In the genomic region with DNA sequence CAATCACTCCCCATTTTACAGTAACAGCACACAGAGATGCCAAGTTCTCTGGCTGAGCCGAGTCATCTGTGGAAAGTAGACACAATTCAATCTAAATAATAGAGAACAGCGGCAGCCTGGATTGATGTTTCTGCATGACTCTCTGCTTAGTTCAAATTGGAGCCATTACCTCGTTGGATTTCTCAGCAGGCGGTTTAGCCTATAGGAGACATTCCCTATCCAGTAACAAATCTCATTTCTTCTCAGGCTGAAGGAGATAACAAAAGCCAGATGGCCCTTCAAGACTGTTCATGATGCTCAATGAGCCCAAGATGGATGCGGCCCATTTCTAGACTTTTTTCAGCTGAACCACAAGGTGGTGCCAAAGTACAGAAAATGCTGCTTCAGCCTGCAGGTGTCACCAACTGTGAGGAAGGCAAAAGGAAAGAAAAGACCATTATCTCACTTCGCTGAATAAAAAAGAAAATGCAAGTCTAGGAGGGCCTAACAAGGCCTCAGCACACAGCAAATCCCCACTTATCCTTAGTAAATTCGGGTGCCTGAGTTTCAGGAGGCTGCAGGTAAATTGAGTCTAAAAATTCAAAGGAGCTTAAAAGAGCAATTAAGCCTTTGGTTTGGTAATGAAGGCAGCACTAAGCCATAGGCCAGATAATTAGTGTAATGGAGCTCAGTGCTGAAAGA, we compare ENCODE assay signal across 8 cellular contexts.
A peak's percentile ranks its signal among the peaks of the same experiment; 100 is the strongest.
DNase-seq lines count a peak whose midpoint lies in the region; ATAC-seq lines count a peak whose summit lies in the region.

No MANE protein-coding gene starts in this region.

- no peak overlapping the region for H3K27ac Mint-ChIP-seq in activated T-cell treated with anti-CD3 and anti-CD28 coated beads, Interleukin-2, amount 50 U/mL, for 72 hours

- no peak overlapping the region for H3K4me3 Mint-ChIP-seq in activated T-cell treated with anti-CD3 and anti-CD28 coated beads, Interleukin-2, amount 50 U/mL, for 72 hours

- H3K27me3 Mint-ChIP-seq in activated T-cell treated with anti-CD3 and anti-CD28 coated beads, Interleukin-2, amount 50 U/mL, for 72 hours (ENCODE audit: low read depth): peaks cover 2% of the 10 kb centered on the region

- no peaks in the 10 kb centered on the region for H3K9me3 Mint-ChIP-seq in activated T-cell treated with anti-CD3 and anti-CD28 coated beads, Interleukin-2, amount 50 U/mL, for 72 hours

- H3K4me1 Mint-ChIP-seq in activated T-cell treated with anti-CD3 and anti-CD28 coated beads, Interleukin-2, amount 50 U/mL, for 72 hours (ENCODE audit: low read depth): no peaks in the 10 kb centered on the region

- H3K36me3 Mint-ChIP-seq in activated T-cell treated with anti-CD3 and anti-CD28 coated beads, Interleukin-2, amount 50 U/mL, for 72 hours (ENCODE audit: insufficient read depth in 2 of 2): no peaks in the 10 kb centered on the region

- DNase-seq in EH (ENCODE audit: low read depth): peak; percentile 72
- peak; percentile 93 for DNase-seq in NCI-H82 (lab: John Stamatoyannopoulos, UW)
- DNase-seq in activated T-cell treated with anti-CD3 and anti-CD28 coated beads, Interleukin-2, amount 50 U/mL, for 72 hours: peak; percentile 31 to 56
- DNase-seq in foreskin melanocyte: peak; percentile 42
- peak in 41 of 56 donors; percentile 1 to 72 (median 32) for DNase-seq in nucleus accumbens (lab: John Stamatoyannopoulos, UW)
- DNase-seq in mesenteric fat pad (ENCODE audit: low spot score): no peak

- peak; percentile 76 for ATAC-seq in GM21360 (IDR thresholded peaks at IDR 0.05; ENCODE audit: unreplicated experiment)
- peak; percentile 82 for ATAC-seq in HG03571 (IDR thresholded peaks at IDR 0.05; ENCODE audit: unreplicated experiment)
- peak; percentile 85 to 86 for ATAC-seq in activated T-cell treated with anti-CD3 and anti-CD28 coated beads, Interleukin-2, amount 50 U/mL, for 72 hours (replicated peaks in 1 of 2)
